20 cellular contexts compared by ENCODE assay signal in genomic region chr1:52281518-52281917, GRCh38.
DNase-seq lines count a peak whose midpoint lies in the region; ATAC-seq and TF ChIP-seq lines count a peak whose summit lies in the region.
"Had no signal": no experiment of that assay in that cellular context is flagged by ENCODE, and none has a peak within 500 bp of the region (broad histone marks: within the 10 kb centered on the region; RNA-seq: fewer than 3 reads in every experiment).

No MANE protein-coding gene starts in this region.

- H2AFZ ChIP-seq in IMR-90 (replicated peaks; ENCODE audit: low read length, poor library complexity), result no peak overlapping the region

- no peak overlapping the region for H4K5ac ChIP-seq in IMR-90 (ENCODE audit: low read depth, low read length)

- H3K4me2 ChIP-seq in IMR-90 (ENCODE audit: low read depth, low read length), result peak overlapping the region; percentile 55; the same call in 1 of the 2 replicates
- H3K4me2 ChIP-seq: BLaER1 had no signal

- no peak overlapping the region for H2BK20ac ChIP-seq in IMR-90 (ENCODE audit: low read depth, low read length)

- no peaks in the 10 kb centered on the region for H3K79me1 ChIP-seq in IMR-90 (ENCODE audit: low read depth in 1 of 2, low read length in 2 of 2)

- no peak for TF ChIP-seq CTCF in IMR-90 (conservative IDR thresholded peaks at IDR 0.05; ENCODE audit: low read depth, low read length)
- TF ChIP-seq CTCF in choroid plexus epithelial cell (conservative IDR thresholded peaks at IDR 0.05; ENCODE audit: low read depth, low read length), result no peak

- BruUV-seq in IMR-90 (replicated peaks; lab: Mats Ljungman, UMichigan), result no TSS peak

- TF ChIP-seq POLR2A in IMR-90 (IDR thresholded peaks at IDR 0.05; ENCODE audit: low read depth, low read length), result no peak

- ATAC-seq in IMR-90 (ENCODE audit: low read depth) (peak; percentile 99), GM19351 (IDR thresholded peaks at IDR 0.05; ENCODE audit: unreplicated experiment) (no peak), GM18868 (IDR thresholded peaks at IDR 0.05; ENCODE audit: unreplicated experiment) (no peak), GM19467 (IDR thresholded peaks at IDR 0.05; ENCODE audit: unreplicated experiment) (no peak)
- ATAC-seq: left lung, mucosa of descending colon had no signal

- no peak overlapping the region for H3K56ac ChIP-seq in IMR-90 (ENCODE audit: extremely low read depth, insufficient read depth, low read length)

- no peaks in the 10 kb centered on the region for H3K27me3 ChIP-seq in IMR-90 (ENCODE audit: control insufficient read depth, insufficient read depth, low read length)
- H3K27me3 ChIP-seq: BLaER1, left lung, spleen had no signal

- H3K9me1 ChIP-seq in IMR-90 (ENCODE audit: insufficient read depth, low read length), result no peaks in the 10 kb centered on the region

- CTCF ChIA-PET in IMR-90 (lab: Yijun Ruan, JAX), result interaction anchor here (0.9 kb wide), 1 partner anchor 11 kb away, joined by 4 read pairs; no protein-coding TSS in a partner anchor

- no peaks in the 10 kb centered on the region for H3K4me1 ChIP-seq in IMR-90 (ENCODE audit: control insufficient read depth, insufficient read depth, low read length)
- H3K4me1 ChIP-seq: BLaER1, left lung, spleen had no signal

- DNase-seq in AG08396 (ENCODE audit: low spot score) (peak; percentile 11), IMR-90 (peak; percentile 82), choroid plexus epithelial cell (ENCODE audit: low read depth) (peak; percentile 83), hepatic stellate cell (ENCODE audit: low spot score) (peak; percentile 18), C1 segment of cervical spinal cord (lab: John Stamatoyannopoulos, UW) (no peak)
- DNase-seq: activated CD4-positive, alpha-beta T cell treated with anti-CD3 and anti-CD28 coated beads, Interleukin-2, amount 10 ng/mL, durations not matched to agents 7 days and 5 days; activated gamma-delta T cell treated with Interleukin-2 at 50 U/mL for 16 hours; amygdala; cerebellar nuclear complex; GF-D8; left lung; mucosa of descending colon; NCI-H526 treated with DMSO at 0.1 percent for 48 hours; SHP77; spleen; T-helper 1 cell had no signal

- no peak overlapping the region; the same call in 1 of the 2 replicates for H3K4ac ChIP-seq in IMR-90 (ENCODE audit: low read depth, low read length)

- 0 out of 2 replicates have a peak, but pooled peaks cover 3% of the 10 kb centered on the region for H3K36me3 ChIP-seq in IMR-90 (ENCODE audit: control insufficient read depth, insufficient read depth, low read length)
- H3K36me3 ChIP-seq: left lung had no signal

- no peak overlapping the region for H2BK15ac ChIP-seq in IMR-90 (ENCODE audit: low read depth, low read length)

- H3K9me3 ChIP-seq in IMR-90 (ENCODE audit: control insufficient read depth, insufficient read depth, low read length), result no peaks in the 10 kb centered on the region
- H3K9me3 ChIP-seq: BLaER1, left lung, mucosa of descending colon, spleen had no signal

- POLR2A ChIA-PET in IMR-90 (lab: Charles Lee; ENCODE audit: unreplicated experiment), result no interaction called here

- no peak overlapping the region for H3K23ac ChIP-seq in IMR-90 (ENCODE audit: low read depth, low read length)

- no peak overlapping the region for H3K9ac ChIP-seq in IMR-90 (ENCODE audit: low read depth, low read length)
- H3K9ac ChIP-seq: BLaER1 had no signal

- H4K8ac ChIP-seq in IMR-90 (ENCODE audit: low read depth in 2 of 2, low read length in 2 of 2), result no peak overlapping the region

- H4K20me1 ChIP-seq in IMR-90 (ENCODE audit: insufficient read depth, low read length), result no peaks in the 10 kb centered on the region
- H4K20me1 ChIP-seq: BLaER1 had no signal

- H2AK5ac ChIP-seq in IMR-90 (ENCODE audit: low read depth, low read length), result no peak overlapping the region

- H2BK5ac ChIP-seq in IMR-90 (ENCODE audit: low read depth, low read length, poor library complexity, severe bottlenecking), result peak overlapping the region; percentile 29

- H2AK9ac ChIP-seq in IMR-90 (replicated peaks; ENCODE audit: low read depth, low read length, poor library complexity), result no peak overlapping the region

- H3K4me3 ChIP-seq in IMR-90 (ENCODE audit: insufficient read depth, low read depth, low read length) (no peak overlapping the region), choroid plexus epithelial cell (ENCODE audit: low read depth, low read length) (no peak overlapping the region)
- H3K4me3 ChIP-seq: BLaER1, left lung, mucosa of descending colon, spleen had no signal

- dilution Hi-C loops in IMR-90 (cut with HindIII; ENCODE audit: low sequenced_read_pairs, unreplicated experiment), result no loop called here

- no peak overlapping the region for H2BK120ac ChIP-seq in IMR-90 (ENCODE audit: low read depth, low read length)

- H4K91ac ChIP-seq in IMR-90 (ENCODE audit: insufficient read depth, low read depth, low read length), result no peak overlapping the region

- intact Hi-C loops in IMR-90 (cut with micrococcal nuclease), result loop anchor here (5.0 kb wide), 2 partner anchors 44 to 384 kb away; no protein-coding TSS in a partner anchor

- in situ Hi-C loops in IMR-90 (cut with MboI; ENCODE audit: low sequenced_read_pairs), result loop anchor here (25.0 kb wide), 1 partner anchor 394 kb away; the partner anchor contains the start of gene NRDC

- H3K18ac ChIP-seq in IMR-90 (ENCODE audit: low read depth, low read length), result no peak overlapping the region

- no CpG with 5 or more reads among the region's 2 CpGs for WGBS in IMR-90 (ENCODE audit: extremely low coverage in 2 of 2, insufficient read length in 1 of 2), 2 experiments

- H3K14ac ChIP-seq in IMR-90 (replicated peaks; ENCODE audit: low read depth, low read length), result no peak overlapping the region

- no peak for TF ChIP-seq RAD21 in IMR-90 (IDR thresholded peaks at IDR 0.05; ENCODE audit: low read length)

- H3K27ac ChIP-seq in IMR-90 (ENCODE audit: insufficient read depth, low read length), result no peak overlapping the region
- H3K27ac ChIP-seq: BLaER1, left lung, spleen had no signal

TF ChIP-seq in IMR-90, 13 proteins besides CTCF, POLR2A, EP300 and RAD21:
- TF ChIP-seq, protein P1, sequence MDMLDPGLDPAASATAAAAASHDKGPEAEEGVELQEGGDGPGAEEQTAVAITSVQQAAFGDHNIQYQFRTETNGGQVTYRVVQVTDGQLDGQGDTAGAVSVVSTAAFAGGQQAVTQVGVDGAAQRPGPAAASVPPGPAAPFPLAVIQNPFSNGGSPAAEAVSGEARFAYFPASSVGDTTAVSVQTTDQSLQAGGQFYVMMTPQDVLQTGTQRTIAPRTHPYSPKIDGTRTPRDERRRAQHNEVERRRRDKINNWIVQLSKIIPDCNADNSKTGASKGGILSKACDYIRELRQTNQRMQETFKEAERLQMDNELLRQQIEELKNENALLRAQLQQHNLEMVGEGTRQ (IDR thresholded peaks at IDR 0.05; ENCODE audit: low read depth, low read length), result no peak
- TF ChIP-seq CEBPB (IDR thresholded peaks at IDR 0.05; ENCODE audit: low read depth, low read length), result peak; percentile 92

Comparison
In these comparisons a context has a peak if more than half of its experiments do, and no peak if none do; other contexts are left out.
1. DNase-seq: peak in AG08396 (single experiment), IMR-90 (single experiment), choroid plexus epithelial cell (single experiment) and hepatic stellate cell (single experiment); none in C1 segment of cervical spinal cord (0 of 14).